ENCODE assay signal across 11 cellular contexts in the genomic region with DNA sequence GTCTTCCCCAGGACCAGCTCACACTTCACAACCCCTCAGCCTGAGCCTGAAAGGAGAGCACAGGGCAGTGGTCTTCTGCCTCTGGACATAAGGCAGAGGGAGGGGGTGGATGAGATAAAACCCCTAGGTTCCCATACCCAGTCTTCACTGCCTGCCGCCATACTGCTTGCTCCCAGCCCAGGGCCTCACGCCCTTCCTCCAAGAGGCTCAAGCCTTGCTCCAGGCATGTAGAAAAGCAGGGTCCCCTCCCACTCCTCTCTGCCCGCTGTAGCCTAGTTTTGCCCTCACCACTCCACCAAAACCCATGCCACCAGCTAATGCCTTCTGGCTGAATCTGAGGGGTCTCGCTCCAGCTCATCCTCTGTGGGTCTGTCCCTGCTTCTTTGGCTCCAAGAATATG. TPM values are rescaled to one million over a fixed set of nuclear protein-coding genes. Genes with fewer than 3 reads are reported as not detected.
DNase-seq lines count a peak whose midpoint lies in the region; ATAC-seq, FAIRE-seq and TF ChIP-seq lines count a peak whose summit lies in the region.
"Had no signal": no experiment of that assay in that cellular context is flagged by ENCODE, and none has a peak within 500 bp of the region (broad histone marks: within the 10 kb centered on the region; RNA-seq: fewer than 3 reads in every experiment).

No MANE protein-coding gene starts in this region.

- CTCF ChIA-PET in WTC11 (lab: Charles Lee), result interaction anchor here (0.6 kb wide), 1 partner anchor 19 kb away, joined by 3 read pairs; no protein-coding TSS in a partner anchor

- no peak for FAIRE-seq in D721Med (lab: Jason Lieb, UNC)

- peaks cover 79 to 100% (median 99%) of the 10 kb centered on the region in 6 donors for H3K4me1 ChIP-seq in spleen

- POLR2A ChIA-PET in WTC11 (lab: Charles Lee), result no interaction called here

- no peak for TF ChIP-seq POLR2A in spleen (IDR thresholded peaks at IDR 0.05)

- DNase-seq in D721Med (ENCODE audit: insufficient read length, low spot score) (peak; percentile 3), WTC11 (ENCODE audit: low spot score) (no peak), immature natural killer cell (no peak), spleen (no peak), HT-29 (ENCODE audit: low spot score) (no peak), DMS53 (lab: John Stamatoyannopoulos, UW) (no peak)
- DNase-seq: activated CD4-positive, CD25-positive, alpha-beta regulatory T cell; activated naive CD4-positive, alpha-beta T cell treated with anti-CD3 and anti-CD28 coated beads, Interleukin-2, amount 50 U/mL, for 16 hours had no signal

- peak overlapping the region in 6 of 8 donors; percentile 29 to 96 (median 94) for H3K27ac ChIP-seq in spleen

- H3K27me3 Mint-ChIP-seq in WTC11 (ENCODE audit: low read depth), result peaks cover 8% of the 10 kb centered on the region
- H3K27me3 Mint-ChIP-seq in immature natural killer cell (ENCODE audit: low read depth in 3 of 3), result peaks cover 8 to 20% (median 11%) of the 10 kb centered on the region in 3 donors

- peaks cover 0 to 4% (median 0%) of the 10 kb centered on the region in 6 donors for H3K36me3 ChIP-seq in spleen

- intact Hi-C loops in spleen (cut with DNase I; ENCODE audit: low total_unique reads), result no loop called here

- WGBS in spleen, 5 donors, result 88 to 99% (median 92%) methylated on average over 3 to 4 of the region's 4 CpGs

- no peak overlapping the region for H3K4me3 ChIP-seq in spleen

- H3K9me3 ChIP-seq in spleen, result no peaks in the 10 kb centered on the region

- no peaks in the 10 kb centered on the region for H3K9me3 Mint-ChIP-seq in WTC11
- H3K9me3 Mint-ChIP-seq in immature natural killer cell, result no peaks in the 10 kb centered on the region

- ATAC-seq in WTC11 (no peak), GM19397 (IDR thresholded peaks at IDR 0.05; ENCODE audit: unreplicated experiment) (no peak)
- ATAC-seq: left ventricle myocardium superior, Right ventricle myocardium inferior had no signal

- TF ChIP-seq CTCF in D721Med (IDR thresholded peaks at IDR 0.05; ENCODE audit: insufficient read depth, missing control alignments) (no peak), WTC11 (IDR thresholded peaks at IDR 0.05) (no peak), spleen (IDR thresholded peaks at IDR 0.05 in 8 of 11, conservative IDR thresholded peaks at IDR 0.05 in 3 of 11) (no peak)

- H3K27ac Mint-ChIP-seq in WTC11 (peak overlapping the region; percentile 69), immature natural killer cell (peak overlapping the region; percentile 81 to 94 (median 92))

- H3K27me3 ChIP-seq in spleen (replicated peaks in 1 of 7), result no peaks in the 10 kb centered on the region

- H3K36me3 Mint-ChIP-seq in WTC11 (peaks cover 5% of the 10 kb centered on the region; the same call in 1 of the 2 replicates), immature natural killer cell (peaks cover 0 to 4% (median 3%) of the 10 kb centered on the region in 3 donors)

- peaks cover 97% of the 10 kb centered on the region for H3K4me1 Mint-ChIP-seq in WTC11
- H3K4me1 Mint-ChIP-seq in immature natural killer cell, result peaks cover 97 to 98% of the 10 kb centered on the region in 2 donors

- peak overlapping the region; percentile 18; the same call in 1 of the 2 replicates for H3K4me3 Mint-ChIP-seq in WTC11
- peak overlapping the region; percentile 34 to 97 (median 75) for H3K4me3 Mint-ChIP-seq in immature natural killer cell

TF ChIP-seq in WTC11, 78 proteins besides CTCF, POLR2A, EP300 and RAD21 (continues in another document):
- TF ChIP-seq, protein P1, sequence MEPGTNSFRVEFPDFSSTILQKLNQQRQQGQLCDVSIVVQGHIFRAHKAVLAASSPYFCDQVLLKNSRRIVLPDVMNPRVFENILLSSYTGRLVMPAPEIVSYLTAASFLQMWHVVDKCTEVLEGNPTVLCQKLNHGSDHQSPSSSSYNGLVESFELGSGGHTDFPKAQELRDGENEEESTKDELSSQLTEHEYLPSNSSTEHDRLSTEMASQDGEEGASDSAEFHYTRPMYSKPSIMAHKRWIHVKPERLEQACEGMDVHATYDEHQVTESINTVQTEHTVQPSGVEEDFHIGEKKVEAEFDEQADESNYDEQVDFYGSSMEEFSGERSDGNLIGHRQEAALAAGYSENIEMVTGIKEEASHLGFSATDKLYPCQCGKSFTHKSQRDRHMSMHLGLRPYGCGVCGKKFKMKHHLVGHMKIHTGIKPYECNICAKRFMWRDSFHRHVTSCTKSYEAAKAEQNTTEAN (CRISPR knock-in tag; IDR thresholded peaks at IDR 0.05), result no peak
- TF ChIP-seq, protein P2, sequence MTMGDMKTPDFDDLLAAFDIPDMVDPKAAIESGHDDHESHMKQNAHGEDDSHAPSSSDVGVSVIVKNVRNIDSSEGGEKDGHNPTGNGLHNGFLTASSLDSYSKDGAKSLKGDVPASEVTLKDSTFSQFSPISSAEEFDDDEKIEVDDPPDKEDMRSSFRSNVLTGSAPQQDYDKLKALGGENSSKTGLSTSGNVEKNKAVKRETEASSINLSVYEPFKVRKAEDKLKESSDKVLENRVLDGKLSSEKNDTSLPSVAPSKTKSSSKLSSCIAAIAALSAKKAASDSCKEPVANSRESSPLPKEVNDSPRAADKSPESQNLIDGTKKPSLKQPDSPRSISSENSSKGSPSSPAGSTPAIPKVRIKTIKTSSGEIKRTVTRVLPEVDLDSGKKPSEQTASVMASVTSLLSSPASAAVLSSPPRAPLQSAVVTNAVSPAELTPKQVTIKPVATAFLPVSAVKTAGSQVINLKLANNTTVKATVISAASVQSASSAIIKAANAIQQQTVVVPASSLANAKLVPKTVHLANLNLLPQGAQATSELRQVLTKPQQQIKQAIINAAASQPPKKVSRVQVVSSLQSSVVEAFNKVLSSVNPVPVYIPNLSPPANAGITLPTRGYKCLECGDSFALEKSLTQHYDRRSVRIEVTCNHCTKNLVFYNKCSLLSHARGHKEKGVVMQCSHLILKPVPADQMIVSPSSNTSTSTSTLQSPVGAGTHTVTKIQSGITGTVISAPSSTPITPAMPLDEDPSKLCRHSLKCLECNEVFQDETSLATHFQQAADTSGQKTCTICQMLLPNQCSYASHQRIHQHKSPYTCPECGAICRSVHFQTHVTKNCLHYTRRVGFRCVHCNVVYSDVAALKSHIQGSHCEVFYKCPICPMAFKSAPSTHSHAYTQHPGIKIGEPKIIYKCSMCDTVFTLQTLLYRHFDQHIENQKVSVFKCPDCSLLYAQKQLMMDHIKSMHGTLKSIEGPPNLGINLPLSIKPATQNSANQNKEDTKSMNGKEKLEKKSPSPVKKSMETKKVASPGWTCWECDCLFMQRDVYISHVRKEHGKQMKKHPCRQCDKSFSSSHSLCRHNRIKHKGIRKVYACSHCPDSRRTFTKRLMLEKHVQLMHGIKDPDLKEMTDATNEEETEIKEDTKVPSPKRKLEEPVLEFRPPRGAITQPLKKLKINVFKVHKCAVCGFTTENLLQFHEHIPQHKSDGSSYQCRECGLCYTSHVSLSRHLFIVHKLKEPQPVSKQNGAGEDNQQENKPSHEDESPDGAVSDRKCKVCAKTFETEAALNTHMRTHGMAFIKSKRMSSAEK (CRISPR knock-in tag; IDR thresholded peaks at IDR 0.05; ENCODE audit: borderline replicate concordance), result no peak
- TF ChIP-seq, protein P3, sequence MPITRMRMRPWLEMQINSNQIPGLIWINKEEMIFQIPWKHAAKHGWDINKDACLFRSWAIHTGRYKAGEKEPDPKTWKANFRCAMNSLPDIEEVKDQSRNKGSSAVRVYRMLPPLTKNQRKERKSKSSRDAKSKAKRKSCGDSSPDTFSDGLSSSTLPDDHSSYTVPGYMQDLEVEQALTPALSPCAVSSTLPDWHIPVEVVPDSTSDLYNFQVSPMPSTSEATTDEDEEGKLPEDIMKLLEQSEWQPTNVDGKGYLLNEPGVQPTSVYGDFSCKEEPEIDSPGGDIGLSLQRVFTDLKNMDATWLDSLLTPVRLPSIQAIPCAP (CRISPR knock-in tag; IDR thresholded peaks at IDR 0.05), result no peak
- TF ChIP-seq ZNF416 (CRISPR knock-in tag; IDR thresholded peaks at IDR 0.05) (no peak), ZNF121 (CRISPR knock-in tag; IDR thresholded peaks at IDR 0.05) (no peak), NFYB (CRISPR knock-in tag; conservative IDR thresholded peaks at IDR 0.05; ENCODE audit: low read depth) (no peak), CBFB (CRISPR knock-in tag; IDR thresholded peaks at IDR 0.05; ENCODE audit: low read depth) (no peak), GTF2I (CRISPR knock-in tag; conservative IDR thresholded peaks at IDR 0.05) (no peak)
- TF ChIP-seq, protein P4, sequence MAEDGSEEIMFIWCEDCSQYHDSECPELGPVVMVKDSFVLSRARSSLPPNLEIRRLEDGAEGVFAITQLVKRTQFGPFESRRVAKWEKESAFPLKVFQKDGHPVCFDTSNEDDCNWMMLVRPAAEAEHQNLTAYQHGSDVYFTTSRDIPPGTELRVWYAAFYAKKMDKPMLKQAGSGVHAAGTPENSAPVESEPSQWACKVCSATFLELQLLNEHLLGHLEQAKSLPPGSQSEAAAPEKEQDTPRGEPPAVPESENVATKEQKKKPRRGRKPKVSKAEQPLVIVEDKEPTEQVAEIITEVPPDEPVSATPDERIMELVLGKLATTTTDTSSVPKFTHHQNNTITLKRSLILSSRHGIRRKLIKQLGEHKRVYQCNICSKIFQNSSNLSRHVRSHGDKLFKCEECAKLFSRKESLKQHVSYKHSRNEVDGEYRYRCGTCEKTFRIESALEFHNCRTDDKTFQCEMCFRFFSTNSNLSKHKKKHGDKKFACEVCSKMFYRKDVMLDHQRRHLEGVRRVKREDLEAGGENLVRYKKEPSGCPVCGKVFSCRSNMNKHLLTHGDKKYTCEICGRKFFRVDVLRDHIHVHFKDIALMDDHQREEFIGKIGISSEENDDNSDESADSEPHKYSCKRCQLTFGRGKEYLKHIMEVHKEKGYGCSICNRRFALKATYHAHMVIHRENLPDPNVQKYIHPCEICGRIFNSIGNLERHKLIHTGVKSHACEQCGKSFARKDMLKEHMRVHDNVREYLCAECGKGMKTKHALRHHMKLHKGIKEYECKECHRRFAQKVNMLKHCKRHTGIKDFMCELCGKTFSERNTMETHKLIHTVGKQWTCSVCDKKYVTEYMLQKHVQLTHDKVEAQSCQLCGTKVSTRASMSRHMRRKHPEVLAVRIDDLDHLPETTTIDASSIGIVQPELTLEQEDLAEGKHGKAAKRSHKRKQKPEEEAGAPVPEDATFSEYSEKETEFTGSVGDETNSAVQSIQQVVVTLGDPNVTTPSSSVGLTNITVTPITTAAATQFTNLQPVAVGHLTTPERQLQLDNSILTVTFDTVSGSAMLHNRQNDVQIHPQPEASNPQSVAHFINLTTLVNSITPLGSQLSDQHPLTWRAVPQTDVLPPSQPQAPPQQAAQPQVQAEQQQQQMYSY (CRISPR knock-in tag; IDR thresholded peaks at IDR 0.05), result no peak

RNA-seq across cellular contexts. Expression of a gene that starts 5.2 kb away (rescaled TPM):
- total RNA-seq in WTC11 (2021) (81.0 to 90.1 TPM (median 82.9 TPM) in 3 replicates), spleen (100 to 1,000 TPM in 3 of 7 donors, 10 to 100 TPM in 4; 77.7 to 139 (median 84.8) TPM)
- polyA plus RNA-seq in immature natural killer cell (10 to 100 TPM; 28.7 to 51.1 (median 41.5) TPM), spleen (10 to 100 TPM; 11.6 to 49.3 (median 13.1) TPM)
- 28.6 and 33.5 TPM in 2 replicates for total RNA-seq in HT-29 (2014; rRNA removed; shearing (Covaris generic))

RNA-seq across cellular contexts. Expression of a gene that starts 53.0 kb away (rescaled TPM):
- 3,967 to 4,516 TPM (median 4,446 TPM) in 3 replicates for total RNA-seq in WTC11 (2021)
- polyA plus RNA-seq in immature natural killer cell, result 1,000 to 10,000 TPM; 2,605 to 4,768 (median 2,974) TPM
- 1,000 to 10,000 TPM; 1,482 to 2,624 (median 2,197) TPM for total RNA-seq in spleen
- polyA plus RNA-seq in spleen, result 1,000 to 10,000 TPM; 4,940 to 5,449 (median 5,352) TPM
- total RNA-seq in HT-29 (2014; rRNA removed; shearing (Covaris generic)), result 2,617 and 2,815 TPM in 2 replicates
